Comparison of ENCODE assay signal across 11 cellular contexts in the genomic region with DNA sequence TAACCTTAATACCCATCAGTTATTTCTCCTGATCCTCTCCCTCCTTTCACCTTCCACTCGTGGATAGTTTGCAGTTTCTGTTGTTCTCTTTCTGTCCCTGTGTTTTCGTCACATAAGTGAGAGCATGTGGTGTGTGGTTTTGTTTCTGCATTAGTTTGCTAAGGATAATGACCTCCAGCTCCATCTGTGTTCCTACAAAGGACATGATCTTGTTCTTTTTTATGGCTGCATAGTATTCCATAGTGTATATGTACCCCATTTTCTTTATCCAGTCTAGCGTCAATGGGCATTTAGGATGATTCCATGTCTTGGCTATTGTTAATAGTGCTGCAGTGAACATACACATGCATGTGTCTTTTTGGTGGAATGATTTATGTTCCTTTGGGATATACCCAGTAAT. TPM values are rescaled to one million over a fixed set of nuclear protein-coding genes. Genes with fewer than 3 reads are reported as not detected.
"Had no signal": no experiment of that assay in that cellular context is flagged by ENCODE, and none has a peak within 500 bp of the region (broad histone marks: within the 10 kb centered on the region; RNA-seq: fewer than 3 reads in every experiment).

No MANE protein-coding gene starts in this region.

- H3K27ac ChIP-seq: KMS-11 had no signal

- H3K4me1 Mint-ChIP-seq: GM23338, H9 had no signal

- DNase-seq: H9, HCEC 1CT, HFFc6, IMR-90, KBM-7 had no signal

- FAIRE-seq: H1, H54, HTR-8/SVneo had no signal

- H3K4me3 Mint-ChIP-seq: GM23338, H9, HFFc6 had no signal

- ATAC-seq: GM23338 had no signal

- H3K27ac Mint-ChIP-seq: GM23338, H9, HFFc6 had no signal

- H3K4me3 ChIP-seq: GM23338 had no signal

- H3K9me3 Mint-ChIP-seq: HFFc6 had no signal

RNA-seq across cellular contexts. Expression of gene GPR25, which starts 36.6 kb away (rescaled TPM):
- total RNA-seq: GM23338, H1, H9, HFFc6, HT-29, IMR-90 had no signal

RNA-seq across cellular contexts. Expression of gene INAVA, which starts 58.5 kb away (rescaled TPM):
- total RNA-seq: HFFc6 had no signal
